Comparison of ENCODE assay signal across 31 cellular contexts in the genomic region with DNA sequence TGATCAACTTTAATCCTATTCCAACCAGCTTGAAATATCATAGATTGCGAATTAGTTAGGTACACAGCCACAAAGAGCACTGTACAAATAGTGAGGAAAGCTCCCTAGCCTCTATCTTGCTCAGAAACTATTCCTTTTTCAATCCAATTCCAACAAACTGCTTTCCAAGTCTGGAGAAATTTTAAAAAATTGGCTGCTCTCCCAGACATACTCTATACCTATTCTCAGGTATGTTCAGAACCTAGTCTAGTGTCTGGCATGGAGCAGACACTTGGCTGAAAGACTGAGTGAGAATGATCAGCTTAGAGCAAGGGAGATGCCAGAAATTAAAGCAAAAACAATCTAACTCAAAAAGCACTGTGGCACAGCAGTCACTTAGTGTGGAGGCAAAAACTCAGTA.
"Had no signal": no experiment of that assay in that cellular context is flagged by ENCODE, and none has a peak within 500 bp of the region (broad histone marks: within the 10 kb centered on the region; RNA-seq: fewer than 3 reads in every experiment).

No MANE protein-coding gene starts in this region.

- H3K4me3 Mint-ChIP-seq: activated B cell treated with CpG ODN at 0.5 μM for 24 hours; activated CD4-positive, alpha-beta memory T cell treated with anti-CD3 and anti-CD28 coated beads for 36 hours; activated naive CD8-positive, alpha-beta T cell treated with anti-CD3 and anti-CD28 coated beads for 36 hours had no signal

- H3K4me1 Mint-ChIP-seq: activated B cell treated with CpG ODN at 0.5 μM for 24 hours; activated naive CD8-positive, alpha-beta T cell treated with anti-CD3 and anti-CD28 coated beads for 36 hours had no signal

- H3K9me3 Mint-ChIP-seq: activated B cell treated with CpG ODN at 0.5 μM for 24 hours; activated CD4-positive, alpha-beta memory T cell treated with anti-CD3 and anti-CD28 coated beads for 36 hours; activated naive CD8-positive, alpha-beta T cell treated with anti-CD3 and anti-CD28 coated beads for 36 hours had no signal

- H3K27ac Mint-ChIP-seq: activated B cell treated with CpG ODN at 0.5 μM for 24 hours; activated CD4-positive, alpha-beta memory T cell treated with anti-CD3 and anti-CD28 coated beads for 36 hours; activated naive CD8-positive, alpha-beta T cell treated with anti-CD3 and anti-CD28 coated beads for 36 hours had no signal

- DNase-seq: activated B cell treated with CpG ODN at 0.5 μM for 24 hours; activated CD4-positive, alpha-beta memory T cell treated with anti-CD3 and anti-CD28 coated beads for 36 hours; activated CD4-positive, alpha-beta T cell treated with anti-CD3 and anti-CD28 coated beads for 4 hours; activated CD4-positive, alpha-beta T cell treated with anti-CD3 and anti-CD28 coated beads, Interleukin-2, amount 50 U/mL, for 1 hour; activated CD4-positive, CD25-positive, alpha-beta regulatory T cell treated with anti-CD3 and anti-CD28 coated beads, Interleukin-2, amount 50 U/mL, for 72 hours; activated CD8-positive, alpha-beta memory T cell treated with anti-CD3 and anti-CD28 coated beads, Interleukin-2, amount 50 U/mL, for 48 hours; activated effector memory CD4-positive, alpha-beta T cell treated with Interleukin-2 at 50 U/mL for 16 hours; activated naive CD4-positive, alpha-beta T cell treated with anti-CD3 and anti-CD28 coated beads, Interleukin-2, amount 50 U/mL, for 16 hours; activated naive CD8-positive, alpha-beta T cell treated with anti-CD3 and anti-CD28 coated beads for 36 hours; activated T-cell treated with anti-CD3 and anti-CD28 coated beads, Interleukin-2, amount 50 U/mL, for 48 hours; amniotic stem cell; aorta; NCI-H1092 treated with DMSO at 0.1 percent for 48 hours; NCI-H1436; NCI-H1694; NCI-H1930; NCI-H2081 treated with DMSO at 0.1 percent for 48 hours; NCI-H226; NCI-H446 treated with DMSO at 0.1 percent for 48 hours; NCI-H524; NCI-H69; NCI-H82; NK-92 treated with Interleukin-12 subunit alpha and Interleukin-12 subunit beta, amount 100 ng/mL, for 24 hours; OCI-M1; Right ventricle myocardium superior; SW 1271; T-helper 1 cell; T-helper 2 cell; T-helper 9 cell had no signal

- H3K27me3 Mint-ChIP-seq: activated B cell treated with CpG ODN at 0.5 μM for 24 hours; activated CD4-positive, alpha-beta memory T cell treated with anti-CD3 and anti-CD28 coated beads for 36 hours; activated naive CD8-positive, alpha-beta T cell treated with anti-CD3 and anti-CD28 coated beads for 36 hours had no signal

- H3K27ac ChIP-seq: KMS-11, VCaP had no signal
